8 cellular contexts compared by ENCODE assay signal in genomic region chrX:39196192-39197102, GRCh38.
DNase-seq lines count a peak whose midpoint lies in the region; ATAC-seq, FAIRE-seq and TF ChIP-seq lines count a peak whose summit lies in the region.

No MANE protein-coding gene starts in this region.

- peak; percentile 93 for FAIRE-seq in GM12892 (lab: Jason Lieb, UNC)
- peak; percentile 95 for FAIRE-seq in bronchial epithelial cell (lab: Jason Lieb, UNC)

- peaks cover 6% of the 10 kb centered on the region for H3K27me3 ChIP-seq in bronchial epithelial cell (ENCODE audit: control insufficient read depth, insufficient read depth, low read length)

- no peak for TF ChIP-seq POLR2A in GM12892 (IDR thresholded peaks at IDR 0.05; ENCODE audit: low read depth, low read length)

- peak; percentile 93 for ATAC-seq in GM21619 (IDR thresholded peaks at IDR 0.05; ENCODE audit: unreplicated experiment)

- no peak overlapping the region for H3K4me3 ChIP-seq in bronchial epithelial cell (ENCODE audit: low read depth, low read length)

- no peaks in the 10 kb centered on the region for H3K36me3 ChIP-seq in bronchial epithelial cell (ENCODE audit: control insufficient read depth, insufficient read depth, low read length)

- TF ChIP-seq CTCF in bronchial epithelial cell (IDR thresholded peaks at IDR 0.05; ENCODE audit: insufficient read depth, low read length, severe bottlenecking): no peak

- peak; percentile 10 for DNase-seq in GM12892 (ENCODE audit: insufficient read length)
- DNase-seq in HT-29 (ENCODE audit: low spot score): peak; percentile 44
- peak; percentile 30 for DNase-seq in SKM-1 (lab: John Stamatoyannopoulos, UW; ENCODE audit: unreplicated experiment)
- peak; percentile 71 for DNase-seq in bronchial epithelial cell (ENCODE audit: low read depth)
- peak; percentile 23 to 32 for DNase-seq in stimulated activated CD4-positive, alpha-beta T cell treated with anti-CD3 and anti-CD28 coated beads, Interleukin-2, amount 100 ng/mL, for 48 hours
- DNase-seq in amygdala (lab: John Stamatoyannopoulos, UW): no peak
- no peak for DNase-seq in NCI-H128 (lab: John Stamatoyannopoulos, UW; ENCODE audit: unreplicated experiment)

Comparison
In these comparisons a context has a peak if more than half of its experiments do, and no peak if none do; other contexts are left out.
1. DNase-seq: peak in GM12892 (single experiment), HT-29 (single experiment), SKM-1 (single experiment), bronchial epithelial cell (single experiment) and stimulated activated CD4-positive, alpha-beta T cell treated with anti-CD3 and anti-CD28 coated beads, Interleukin-2, amount 100 ng/mL, for 48 hours (2 of 2); none in amygdala (0 of 56) and NCI-H128 (single experiment).